Comparison of ENCODE assay signal across 9 cellular contexts in genomic region chr2:54597153-54597827, GRCh38.
DNase-seq lines count a peak whose midpoint lies in the region; ATAC-seq, FAIRE-seq and TF ChIP-seq lines count a peak whose summit lies in the region.
"Had no signal": no experiment of that assay in that cellular context is flagged by ENCODE, and none has a peak within 500 bp of the region (broad histone marks: within the 10 kb centered on the region; RNA-seq: fewer than 3 reads in every experiment).

No MANE protein-coding gene starts in this region.

- POLR2A ChIA-PET in HepG2 (lab: Yijun Ruan, JAX): interaction anchor here (1.1 kb wide), 1 partner anchor 39 kb away, joined by 3 read pairs; no protein-coding TSS in a partner anchor

- H4K20me1 ChIP-seq in HepG2 (ENCODE audit: insufficient read depth, low read length): peaks cover 77% of the 10 kb centered on the region

- peaks cover 90% of the 10 kb centered on the region for H3K4me1 Mint-ChIP-seq in activated T-cell treated with anti-CD3 and anti-CD28 coated beads, Interleukin-2, amount 50 U/mL, for 4 hours (ENCODE audit: low read depth)

- intact Hi-C loops in HepG2 (cut with micrococcal nuclease; ENCODE audit: unreplicated experiment): no loop called here

- TF ChIP-seq EP300 in HepG2 (IDR thresholded peaks at IDR 0.05; ENCODE audit: low read depth in 2 of 2, low read length in 2 of 2) (no peak), HepG2 (CRISPR knock-in tag; IDR thresholded peaks at IDR 0.05; ENCODE audit: borderline replicate concordance) (no peak)

- TF ChIP-seq CTCF in HepG2 (CRISPR knock-in tag; IDR thresholded peaks at IDR 0.05): no peak

- H3K79me2 ChIP-seq in HepG2 (ENCODE audit: insufficient read depth, low read length): peaks cover 99% of the 10 kb centered on the region

- no peaks in the 10 kb centered on the region for H3K27me3 Mint-ChIP-seq in activated T-cell treated with anti-CD3 and anti-CD28 coated beads, Interleukin-2, amount 50 U/mL, for 4 hours (ENCODE audit: low read depth)

- peaks cover 60 to 85% of the 10 kb centered on the region in 2 experiments for H3K36me3 ChIP-seq in HepG2 (replicated peaks in 1 of 2; ENCODE audit: control insufficient read depth in 1 of 2, insufficient read depth in 2 of 2, low read length in 2 of 2)

- FAIRE-seq in HepG2 (lab: Jason Lieb, UNC): no peak

- no peak overlapping the region for H2AFZ ChIP-seq in HepG2 (ENCODE audit: low read length)

- H3K9ac ChIP-seq in HepG2 (ENCODE audit: insufficient read depth, low read depth, low read length): no peak overlapping the region

- no peaks in the 10 kb centered on the region for H3K9me3 ChIP-seq in HepG2 (ENCODE audit: low read length)

- WGBS in HepG2 (ENCODE audit: low lambda C conversion rate): 95% methylated on average over 5 of the region's 5 CpGs

- CTCF ChIA-PET in HepG2 (lab: Yijun Ruan, JAX; ENCODE audit: low intra/inter-chr PET ratio, low total read pairs): no interaction called here

- no peaks in the 10 kb centered on the region for H3K27me3 ChIP-seq in HepG2 (ENCODE audit: control insufficient read depth in 1 of 2, insufficient read depth in 2 of 2, low read length in 2 of 2)

- in situ Hi-C loops in HepG2 (cut with HindIII; ENCODE audit: extremely low pct_ligation_motif_present, low pct_unique_long_range_greater_than_20kb): no loop called here

- BruUV-seq in HepG2 (replicated peaks; lab: Mats Ljungman, UMichigan): no TSS peak

- peak; percentile 32 for DNase-seq in stimulated activated CD4-positive, alpha-beta T cell treated with anti-CD3 and anti-CD28 coated beads, Interleukin-4, amount 100 ng/mL, for 24 hours
- DNase-seq in stimulated activated CD4-positive, alpha-beta T cell treated with anti-CD3 and anti-CD28 coated beads, Interleukin-12 subunit alpha, Interleukin-12 subunit beta, amount 100 ng/mL, for 4 hours: no peak
- DNase-seq in activated T-cell treated with anti-CD3 and anti-CD28 coated beads, Interleukin-2, amount 50 U/mL, for 4 hours: no peak
- DNase-seq in HepG2 (ENCODE audit: low spot score) (no peak), DMS153 treated with DMSO at 0.1 percent for 48 hours (lab: John Stamatoyannopoulos, UW; ENCODE audit: unreplicated experiment) (no peak), GM03348 (ENCODE audit: low spot score) (no peak), T1000 (lab: John Stamatoyannopoulos, UW) (no peak)
- DNase-seq: MV-4-11 had no signal

- H3K27ac ChIP-seq in HepG2 (ENCODE audit: extremely low read length, insufficient read depth, low read length): peak overlapping the region; percentile 3

- H3K4me3 Mint-ChIP-seq in activated T-cell treated with anti-CD3 and anti-CD28 coated beads, Interleukin-2, amount 50 U/mL, for 4 hours: peak overlapping the region; percentile 55

- ATAC-seq in activated T-cell treated with anti-CD3 and anti-CD28 coated beads, Interleukin-2, amount 50 U/mL, for 4 hours: peak; percentile 42 to 59
- ATAC-seq in HepG2 (peak; percentile 7; the same call in 1 of the 3 replicates), GM18867 (IDR thresholded peaks at IDR 0.05; ENCODE audit: unreplicated experiment) (no peak)

- peaks cover 92% of the 10 kb centered on the region for H3K4me1 ChIP-seq in HepG2 (ENCODE audit: insufficient read depth, low read length)

- no peak overlapping the region for H3K4me2 ChIP-seq in HepG2 (ENCODE audit: low read depth, low read length)

- H3K4me3 ChIP-seq in HepG2 (replicated peaks in 1 of 3; ENCODE audit: insufficient read depth in 1 of 3, low read depth in 2 of 3, low read length in 3 of 3): no peak overlapping the region

- no peak for TF ChIP-seq RAD21 in HepG2 (CRISPR knock-in tag; IDR thresholded peaks at IDR 0.05)

- peaks cover 18% of the 10 kb centered on the region for H3K36me3 Mint-ChIP-seq in activated T-cell treated with anti-CD3 and anti-CD28 coated beads, Interleukin-2, amount 50 U/mL, for 4 hours (ENCODE audit: insufficient read depth)

- H3K9me3 Mint-ChIP-seq in activated T-cell treated with anti-CD3 and anti-CD28 coated beads, Interleukin-2, amount 50 U/mL, for 4 hours: no peaks in the 10 kb centered on the region

- TF ChIP-seq POLR2A in HepG2 (IDR thresholded peaks at IDR 0.05; ENCODE audit: insufficient read depth in 1 of 2, low read depth in 2 of 2, low read length in 2 of 2): 0 out of 4 replicates have a peak, but pooled peaks of 1 of the 2 experiments have one; percentile 13

TF ChIP-seq in HepG2, 621 proteins besides CTCF, POLR2A, EP300 and RAD21 (continues in another document):
- TF ChIP-seq ZNF687 (CRISPR knock-in tag; IDR thresholded peaks at IDR 0.05) (peak; percentile 54), ZNF383 (CRISPR knock-in tag; IDR thresholded peaks at IDR 0.05; ENCODE audit: borderline replicate concordance) (0 out of 2 replicates have a peak, but pooled peaks have one; percentile 49), SNAI1 (CRISPR knock-in tag; IDR thresholded peaks at IDR 0.05; ENCODE audit: borderline replicate concordance) (no peak), POLR2G (IDR thresholded peaks at IDR 0.05; ENCODE audit: low read depth, low read length) (peak; percentile 40; the same call in 1 of the 2 replicates), PAX8 (CRISPR knock-in tag; IDR thresholded peaks at IDR 0.05; ENCODE audit: borderline replicate concordance) (0 out of 2 replicates have a peak, but pooled peaks have one; percentile 43), ARID4A (CRISPR knock-in tag; IDR thresholded peaks at IDR 0.05; ENCODE audit: borderline replicate concordance) (0 out of 2 replicates have a peak, but pooled peaks have one; percentile 18), HINFP (CRISPR knock-in tag; IDR thresholded peaks at IDR 0.05; ENCODE audit: low read depth) (no peak)
